In genomic region chr6:46764280-46764679, GRCh38 we compare ENCODE assay signal across 4 cellular contexts. TPM values are rescaled to one million over a fixed set of nuclear protein-coding genes. Genes with fewer than 3 reads are reported as not detected.
"Had no signal": no experiment of that assay in that cellular context is flagged by ENCODE, and none has a peak within 500 bp of the region (broad histone marks: within the 10 kb centered on the region; RNA-seq: fewer than 3 reads in every experiment).

No MANE protein-coding gene starts in this region.

RNA-seq across cellular contexts. Expression of gene ANKRD66, which starts 17.5 kb away (rescaled TPM):
- total RNA-seq: LHCN-M2, M059J, MCF 10A, NCI-H460 had no signal

RNA-seq across cellular contexts. Expression of gene MEP1A, which starts 28.9 kb away (rescaled TPM):
- total RNA-seq: LHCN-M2, M059J, MCF 10A, NCI-H460 had no signal

RNA-seq across cellular contexts. Expression of gene PLA2G7, which starts 29.1 kb away (rescaled TPM):
- total RNA-seq: LHCN-M2, MCF 10A had no signal
